ENCODE assay signal across 19 cellular contexts in genomic region chr16:54411555-54411954, GRCh38.
DNase-seq lines count a peak whose midpoint lies in the region; ATAC-seq and TF ChIP-seq lines count a peak whose summit lies in the region.
"Had no signal": no experiment of that assay in that cellular context is flagged by ENCODE, and none has a peak within 500 bp of the region (broad histone marks: within the 10 kb centered on the region; RNA-seq: fewer than 3 reads in every experiment).

No MANE protein-coding gene starts in this region.

- in situ Hi-C loops in gastrocnemius medialis (cut with MboI; ENCODE audit: low sequenced_read_pairs in 4 of 4) = no loop called here

- ATAC-seq in gastrocnemius medialis = peak in 1 of 2 donors; percentile 87
- no peak for ATAC-seq in GM19395 (IDR thresholded peaks at IDR 0.05; ENCODE audit: unreplicated experiment)
- ATAC-seq: K562, T-helper 17 cell had no signal

- H3K36me3 ChIP-seq in H7 (replicated peaks; ENCODE audit: control insufficient read depth, insufficient read depth, low read length) (no peaks in the 10 kb centered on the region), gastrocnemius medialis (no peaks in the 10 kb centered on the region)
- H3K36me3 ChIP-seq: pancreas had no signal

- H3K27ac ChIP-seq in dorsolateral prefrontal cortex (no peak overlapping the region), gastrocnemius medialis (no peak overlapping the region)
- H3K27ac ChIP-seq: pancreas had no signal

- intact Hi-C loops in dorsolateral prefrontal cortex (cut with DNase I) = no loop called here
- intact Hi-C loops in gastrocnemius medialis (cut with DNase I; ENCODE audit: low total_unique reads) = no loop called here

- TF ChIP-seq CTCF in dorsolateral prefrontal cortex (IDR thresholded peaks at IDR 0.05 in 54 of 56, conservative IDR thresholded peaks at IDR 0.05 in 2 of 56; ENCODE audit: low read depth in 1 of 56, partially characterized antibody in 56 of 56) = no peak
- no peak for TF ChIP-seq CTCF in gastrocnemius medialis (IDR thresholded peaks at IDR 0.05 in 4 of 5, conservative IDR thresholded peaks at IDR 0.05 in 1 of 5)

- H3K4me1 ChIP-seq in gastrocnemius medialis = peaks cover 3 to 6% of the 10 kb centered on the region in 2 donors
- H3K4me1 ChIP-seq: pancreas had no signal

- DNase-seq in H7 (peak; percentile 67), dorsolateral prefrontal cortex (peak in 1 of 10 donors; percentile 8), iPS DF 4.7 (ENCODE audit: extremely low read depth, low spot score) (peak; percentile 7), gastrocnemius medialis (no peak), COLO668 (lab: John Stamatoyannopoulos, UW; ENCODE audit: unreplicated experiment) (no peak), globus pallidus (ENCODE audit: low spot score) (no peak)
- DNase-seq in stimulated activated CD4-positive, alpha-beta T cell treated with anti-CD3 and anti-CD28 coated beads, Interleukin-1b, Interleukin-23, amount 100 ng/mL, for 48 hours = no peak
- DNase-seq: activated CD4-positive, alpha-beta T cell treated with anti-CD3 and anti-CD28 coated beads for 4 hours; activated naive CD4-positive, alpha-beta T cell treated with anti-CD3 and anti-CD28 coated beads for 36 hours; effector memory CD4-positive, alpha-beta T cell; islet precursor cell; NCI-H1105; NCI-H226; NK-92 treated with Interleukin-12 subunit alpha and Interleukin-12 subunit beta, amount 100 ng/mL, for 24 hours; pancreas; stimulated activated CD4-positive, alpha-beta T cell treated with anti-CD3 and anti-CD28 coated beads, Interleukin-12 subunit alpha, Interleukin-12 subunit beta, amount 100 ng/mL, for 4 hours; T-helper 17 cell had no signal

- H3K27me3 ChIP-seq in H7 (ENCODE audit: control insufficient read depth, insufficient read depth, low read length) (no peaks in the 10 kb centered on the region; the same call in 1 of the 2 replicates), dorsolateral prefrontal cortex (peaks cover 0 to 17% (median 4%) of the 10 kb centered on the region in 45 donors), gastrocnemius medialis (no peaks in the 10 kb centered on the region)
- H3K27me3 ChIP-seq: pancreas had no signal

- H3K4me3 ChIP-seq in H7 (ENCODE audit: insufficient read depth, low read depth, low read length) (no peak overlapping the region), dorsolateral prefrontal cortex (peak overlapping the region in 30 of 59 donors; percentile 2 to 52 (median 26)), gastrocnemius medialis (peak overlapping the region in 3 of 4 donors; percentile 20 to 31 (median 21))
- H3K4me3 ChIP-seq: K562, pancreas had no signal

- TF ChIP-seq POLR2A in gastrocnemius medialis (IDR thresholded peaks at IDR 0.05) = no peak

- H3K9me3 ChIP-seq in gastrocnemius medialis = no peaks in the 10 kb centered on the region
- H3K9me3 ChIP-seq: pancreas had no signal

Comparison
In these comparisons a context has a peak if more than half of its experiments do, and no peak if none do; other contexts are left out.
1. DNase-seq: peak in H7 (single experiment) and iPS DF 4.7 (single experiment); none in gastrocnemius medialis (0 of 2), stimulated activated CD4-positive, alpha-beta T cell treated with anti-CD3 and anti-CD28 coated beads, Interleukin-1b, Interleukin-23, amount 100 ng/mL, for 48 hours (single experiment), COLO668 (single experiment) and globus pallidus (single experiment).